Comparison of ENCODE assay signal across 24 cellular contexts in the genomic region with DNA sequence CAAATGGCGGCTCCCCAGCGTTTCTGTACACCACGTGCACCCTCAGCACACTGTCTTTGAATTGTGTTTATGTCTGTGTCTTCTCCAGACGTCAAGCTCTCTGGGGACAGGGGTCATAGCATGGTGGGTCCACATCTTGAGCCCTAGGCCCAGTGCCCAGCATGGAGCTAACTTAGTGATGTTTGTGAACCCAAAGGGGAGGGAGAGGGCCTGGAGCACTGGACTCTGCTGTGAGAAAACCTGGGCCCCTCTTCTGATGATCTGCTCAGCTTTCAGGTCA. TPM values are rescaled to one million over a fixed set of nuclear protein-coding genes. Genes with fewer than 3 reads are reported as not detected.
A peak's percentile ranks its signal among the peaks of the same experiment; 100 is the strongest.
DNase-seq lines count a peak whose midpoint lies in the region; ATAC-seq, FAIRE-seq and TF ChIP-seq lines count a peak whose summit lies in the region.
"Had no signal": no experiment of that assay in that cellular context is flagged by ENCODE, and none has a peak within 500 bp of the region (broad histone marks: within the 10 kb centered on the region; RNA-seq: fewer than 3 reads in every experiment).

No MANE protein-coding gene starts in this region.

- TF ChIP-seq POLR2A in heart left ventricle (IDR thresholded peaks at IDR 0.05): no peak
- no peak for TF ChIP-seq POLR2A in H1 (IDR thresholded peaks at IDR 0.05; ENCODE audit: control extremely low read depth in 1 of 2, low read depth in 2 of 2, low read length in 2 of 2)
- no peak for TF ChIP-seq POLR2A in sigmoid colon (IDR thresholded peaks at IDR 0.05)

- H3K4me3 ChIP-seq in heart left ventricle: no peak overlapping the region
- H3K4me3 ChIP-seq in H1 (ENCODE audit: extremely low read depth in 1 of 4, insufficient read depth in 2 of 4, low read depth in 3 of 4, low read length in 4 of 4): no peak overlapping the region
- H3K4me3 ChIP-seq in sigmoid colon: no peak overlapping the region
- H3K4me3 ChIP-seq: GM12878, GM23248 had no signal

- no peak for TF ChIP-seq EP300 in H1 (IDR thresholded peaks at IDR 0.05; ENCODE audit: borderline replicate concordance in 1 of 2, low read depth in 2 of 2, low read length in 2 of 2)
- no peak for TF ChIP-seq EP300 in sigmoid colon (IDR thresholded peaks at IDR 0.05)

- H3K79me1 ChIP-seq in H1 (ENCODE audit: low read depth, low read length): no peaks in the 10 kb centered on the region

- no peak overlapping the region for H4K8ac ChIP-seq in H1 (ENCODE audit: extremely low read depth, insufficient read depth, low read length)

- no peak overlapping the region for H2BK5ac ChIP-seq in H1 (ENCODE audit: low read depth, low read length)

- H3K27me3 Mint-ChIP-seq in activated B cell treated with CpG ODN at 0.5 μM for 24 hours: peaks cover 18% of the 10 kb centered on the region

- H3K36me3 Mint-ChIP-seq in activated B cell treated with CpG ODN at 0.5 μM for 24 hours (ENCODE audit: low read depth): no peaks in the 10 kb centered on the region
- H3K36me3 Mint-ChIP-seq: CD8-positive, alpha-beta T cell had no signal

- no peaks in the 10 kb centered on the region for H3K79me2 ChIP-seq in H1 (ENCODE audit: control insufficient read depth in 1 of 2, insufficient read depth in 2 of 2, low read length in 2 of 2)

- H3K23me2 ChIP-seq in H1 (ENCODE audit: low read depth, low read length): peaks cover 2% of the 10 kb centered on the region; the same call in 1 of the 2 replicates

- no peak overlapping the region for H3K4me2 ChIP-seq in H1 (ENCODE audit: insufficient read depth in 1 of 2, low read depth in 2 of 2, low read length in 2 of 2)

- H2BK15ac ChIP-seq in H1 (ENCODE audit: low read length): no peak overlapping the region

- no peaks in the 10 kb centered on the region for H3K36me3 ChIP-seq in heart left ventricle
- no peaks in the 10 kb centered on the region for H3K36me3 ChIP-seq in H1 (ENCODE audit: control insufficient read depth in 2 of 4, insufficient read depth in 4 of 4, low read length in 3 of 4)
- no peaks in the 10 kb centered on the region for H3K36me3 ChIP-seq in sigmoid colon

- H3K23ac ChIP-seq in H1 (ENCODE audit: insufficient read length): no peak overlapping the region

- H3K9me3 ChIP-seq in heart left ventricle (peaks cover 0 to 22% (median 8%) of the 10 kb centered on the region in 12 donors), H1 (ENCODE audit: insufficient read depth in 2 of 2, low read depth in 1 of 2, low read length in 1 of 2) (no peaks in the 10 kb centered on the region), sigmoid colon (peaks cover 0 to 2% (median 0%) of the 10 kb centered on the region in 4 donors)

- TF ChIP-seq CTCF in heart left ventricle (IDR thresholded peaks at IDR 0.05) (no peak), activated B cell treated with CpG ODN at 0.5 μM for 24 hours (IDR thresholded peaks at IDR 0.05) (no peak), H1 (IDR thresholded peaks at IDR 0.05; ENCODE audit: control extremely low read depth in 1 of 3, insufficient read depth in 1 of 3, low read depth in 1 of 3, low read length in 3 of 3) (no peak), sigmoid colon (IDR thresholded peaks at IDR 0.05) (no peak)

- H4K5ac ChIP-seq in H1 (ENCODE audit: insufficient read length, low read depth, low read length): no peak overlapping the region

- intact Hi-C loops in cardiac septum (cut with DNase I): loop anchor here (2.0 kb wide), 1 partner anchor 104 kb away; no protein-coding TSS in a partner anchor
- intact Hi-C loops in heart left ventricle (cut with DNase I): loop anchor here in 2 of 10 donors (10.0 kb wide), 2 partner anchors 120 to 180 kb away; no protein-coding TSS in a partner anchor
- intact Hi-C loops in activated B cell treated with CpG ODN at 0.5 μM for 24 hours (cut with micrococcal nuclease): no loop called here
- intact Hi-C loops in sigmoid colon (cut with DNase I): loop anchor here (10.0 kb wide), 1 partner anchor 200 kb away; no protein-coding TSS in a partner anchor

- no peak overlapping the region for H3K14ac ChIP-seq in H1 (ENCODE audit: insufficient read length)

- H3K4me3 Mint-ChIP-seq in activated B cell treated with CpG ODN at 0.5 μM for 24 hours: no peak overlapping the region
- H3K4me3 Mint-ChIP-seq: CD8-positive, alpha-beta T cell; H9 had no signal

- WGBS in heart left ventricle, 4 donors: 75 to 88% (median 80%) methylated on average over 3 to 4 of the region's 4 CpGs
- 90% methylated on average over 4 of the region's 4 CpGs; no CpG with 5 or more reads in 1 of the 2 experiments for WGBS in H1 (ENCODE audit: extremely low coverage in 1 of 2, insufficient coverage in 1 of 2, insufficient read length in 1 of 2, insufficient replicate concordance in 2 of 2, low coverage in 1 of 2, low lambda C conversion rate in 2 of 2, missing lambda C conversion rate in 1 of 2), 2 experiments
- WGBS in sigmoid colon, 2 donors: 82 to 88% methylated on average over 4 of the region's 4 CpGs

- POLR2A ChIA-PET in activated B cell treated with CpG ODN at 0.5 μM for 24 hours (lab: Charles Lee): no interaction called here
- POLR2A ChIA-PET in H1 (lab: Charles Lee; ENCODE audit: partially characterized antibody): interaction anchor here (0.9 to 1.4 kb wide), 2 partner anchors 16 to 18 kb away, joined by 3 read pairs; no protein-coding TSS in a partner anchor

- TF ChIP-seq RAD21 in H1 (IDR thresholded peaks at IDR 0.05 in 1 of 2, conservative IDR thresholded peaks at IDR 0.05 in 1 of 2; ENCODE audit: low read depth in 2 of 2, low read length in 2 of 2): no peak

- H4K91ac ChIP-seq in H1 (replicated peaks; ENCODE audit: insufficient read length, low read length): peak overlapping the region; percentile 25

- DNase-seq in cardiac septum (ENCODE audit: low spot score) (peak; percentile 62), heart left ventricle (no peak), activated B cell treated with CpG ODN at 0.5 μM for 24 hours (peak; percentile 4), H1 (ENCODE audit: low read depth in 1 of 2, low spot score in 2 of 2) (no peak), sigmoid colon (peak; percentile 50)
- DNase-seq in stimulated activated CD4-positive, alpha-beta T cell treated with anti-CD3 and anti-CD28 coated beads, Interleukin-2, amount 100 ng/mL, for 48 hours: no peak
- DNase-seq: CD4-positive, CD25-positive, alpha-beta regulatory T cell; CD8-positive, alpha-beta T cell; DMS 273 treated with DMSO at 0.1 percent for 48 hours; DMS79; EL; GDM1; GM23248; H9 had no signal

- no peak overlapping the region for H2AK5ac ChIP-seq in H1 (ENCODE audit: low read depth, low read length)

- no peaks in the 10 kb centered on the region for H3K4me1 Mint-ChIP-seq in activated B cell treated with CpG ODN at 0.5 μM for 24 hours

- no peak overlapping the region; the same call in 1 of the 2 replicates for H2BK12ac ChIP-seq in H1 (ENCODE audit: low read depth, low read length)

- no peaks in the 10 kb centered on the region for H4K20me1 ChIP-seq in H1 (replicated peaks in 1 of 2; ENCODE audit: control insufficient read depth in 1 of 2, insufficient read depth in 2 of 2, low read length in 2 of 2)

- no peak for FAIRE-seq in H1 (lab: Jason Lieb, UNC)
- FAIRE-seq: GM12878, GM19239 had no signal

- no peak overlapping the region for H3K18ac ChIP-seq in H1 (ENCODE audit: extremely low read depth, low read length)

- H3K27me3 ChIP-seq in heart left ventricle: peaks cover 0 to 38% (median 12%) of the 10 kb centered on the region in 9 donors
- no peaks in the 10 kb centered on the region for H3K27me3 ChIP-seq in H1 (replicated peaks in 1 of 4; ENCODE audit: control insufficient read depth in 3 of 4, extremely low read depth in 1 of 4, insufficient read depth in 3 of 4, low read length in 3 of 4)
- H3K27me3 ChIP-seq in sigmoid colon: peaks cover 5 to 47% (median 26%) of the 10 kb centered on the region in 3 donors

- peaks cover 13% of the 10 kb centered on the region for H3K9me3 Mint-ChIP-seq in activated B cell treated with CpG ODN at 0.5 μM for 24 hours

- CTCF ChIA-PET in activated B cell treated with CpG ODN at 0.5 μM for 24 hours (lab: Charles Lee) (no interaction called here), H1 (lab: Charles Lee; ENCODE audit: partially characterized antibody) (interaction anchor here (0.5 to 5.7 kb wide), 12 partner anchors 10 to 177 kb away, joined by 3 to 99 read pairs (median 6); no protein-coding TSS in a partner anchor)

- no peak overlapping the region for H3K27ac Mint-ChIP-seq in activated B cell treated with CpG ODN at 0.5 μM for 24 hours
- H3K27ac Mint-ChIP-seq: CD4-positive, CD25-positive, alpha-beta regulatory T cell; CD8-positive, alpha-beta T cell; H9 had no signal

- H3K4me1 ChIP-seq in heart left ventricle (peaks cover 0 to 9% (median 0%) of the 10 kb centered on the region in 12 donors), H1 (replicated peaks in 1 of 4; ENCODE audit: control insufficient read depth in 3 of 4, insufficient read depth in 4 of 4, low read length in 3 of 4) (peaks cover 0 to 4% (median under 1%) of the 10 kb centered on the region in 4 experiments; a peak in 2 of 7 replicates), sigmoid colon (peaks cover 0 to 6% (median 0%) of the 10 kb centered on the region in 4 donors)
- H3K4me1 ChIP-seq: Caco-2 had no signal

- no peak overlapping the region for H3K56ac ChIP-seq in H1 (replicated peaks; ENCODE audit: insufficient read length, low read depth, low read length)

- ATAC-seq in heart left ventricle (no peak), activated B cell treated with CpG ODN at 0.5 μM for 24 hours (ENCODE audit: low read depth) (no peak), HG02885 (IDR thresholded peaks at IDR 0.05; ENCODE audit: poor library complexity, unreplicated experiment) (no peak)
- ATAC-seq: CD8-positive, alpha-beta T cell; GM12878; HCT116 had no signal

- H2BK20ac ChIP-seq in H1 (ENCODE audit: low read length): no peak overlapping the region

- no peak overlapping the region for H2BK120ac ChIP-seq in H1 (replicated peaks; ENCODE audit: low read depth, low read length)

- no peak overlapping the region for H3K4ac ChIP-seq in H1 (replicated peaks; ENCODE audit: insufficient read length, low read depth, low read length)

- no peak overlapping the region for H3K9ac ChIP-seq in H1 (replicated peaks in 1 of 4; ENCODE audit: extremely low read depth in 1 of 4, low read depth in 3 of 4, low read length in 3 of 4)
- H3K9ac ChIP-seq: GM23248 had no signal

- H2AFZ ChIP-seq in H1 (ENCODE audit: low read length): no peak overlapping the region
- H2AFZ ChIP-seq: GM23248 had no signal

- H3K27ac ChIP-seq in heart left ventricle (no peak overlapping the region), H1 (ENCODE audit: low read depth, low read length) (no peak overlapping the region), sigmoid colon (no peak overlapping the region)
- H3K27ac ChIP-seq: C4-2B, GM23248 had no signal

RNA-seq across cellular contexts. Expression of gene MRGPRG, which starts 4.3 kb away (rescaled TPM):
- total RNA-seq in cardiac septum (not detected), heart left ventricle (not detected), activated B cell treated with CpG ODN at 0.5 μM for 24 hours (not detected in 2 replicates), sigmoid colon (not detected)
- polyA plus RNA-seq in heart left ventricle (not detected), H1 (2011; rRNA removed) (not detected in 2 replicates), sigmoid colon (not detected)
- not detected in 2 replicates for total RNA-seq in H1 (2021; fragmentation: NEBNext Ultra II Directional; extraction: Animal tissue kit (Norgen Biotek cat#: 25700))
- not detected for polyA plus RNA-seq in H1 (2011; cell fraction: cytosol; rRNA removed)
- polyA plus RNA-seq in H1 (2011; cell fraction: nucleus; rRNA removed): not detected
- not detected in 4 replicates for polyA plus RNA-seq in H1 (2012, experiment 1 of 2)
- polyA plus RNA-seq in H1 (2012, experiment 2 of 2): not detected
- polyA plus RNA-seq in H1 (2013, experiment 1 of 2): not detected
- not detected for polyA plus RNA-seq in H1 (2013, experiment 2 of 2)
- polyA minus RNA-seq in H1 (2011; rRNA and poly(A)+ RNA removed): not detected in 2 replicates
- polyA minus RNA-seq in H1 (2011; cell fraction: cytosol; rRNA and poly(A)+ RNA removed): not detected
- not detected for polyA minus RNA-seq in H1 (2011; cell fraction: nucleus; rRNA and poly(A)+ RNA removed)
- total RNA-seq: A172; A673; Caco-2; CD4-positive, CD25-positive, alpha-beta regulatory T cell; CD8-positive, alpha-beta T cell; GM12878; GM23248; H4; H9 had no signal
- polyA plus RNA-seq: BJ; CD4-positive, CD25-positive, alpha-beta regulatory T cell; GM12878; GM23248 had no signal

RNA-seq across cellular contexts. Expression of gene MRGPRE, which starts 17.9 kb away (rescaled TPM):
- total RNA-seq in cardiac septum (0.38 TPM), heart left ventricle (1 to 10 TPM in 1 of 9 donors, under 1 TPM in 5, not detected in 3; 0.30 to 2.3 (median 0.69) TPM), activated B cell treated with CpG ODN at 0.5 μM for 24 hours (not detected in 2 replicates), sigmoid colon (1 to 10 TPM in 2 of 4 donors, under 1 TPM in 1, not detected in 1; 0.33 to 1.4 (median 1.1) TPM)
- polyA plus RNA-seq in heart left ventricle (under 1 TPM in 1 of 2 donors, not detected in 1; 0.53 TPM), H1 (2011; rRNA removed) (not detected in 2 replicates), sigmoid colon (under 1 TPM in 1 of 3 donors, not detected in 2; 0.10 TPM)
- total RNA-seq in H1 (2021; fragmentation: NEBNext Ultra II Directional; extraction: Animal tissue kit (Norgen Biotek cat#: 25700)): not detected in 2 replicates
- polyA plus RNA-seq in H1 (2011; cell fraction: cytosol; rRNA removed): not detected
- polyA plus RNA-seq in H1 (2011; cell fraction: nucleus; rRNA removed): not detected
- not detected in 4 replicates for polyA plus RNA-seq in H1 (2012, experiment 1 of 2)
- not detected for polyA plus RNA-seq in H1 (2012, experiment 2 of 2)
- 0.04 TPM for polyA plus RNA-seq in H1 (2013, experiment 1 of 2)
- polyA plus RNA-seq in H1 (2013, experiment 2 of 2): not detected
- not detected in 2 replicates for polyA minus RNA-seq in H1 (2011; rRNA and poly(A)+ RNA removed)
- polyA minus RNA-seq in H1 (2011; cell fraction: cytosol; rRNA and poly(A)+ RNA removed): not detected
- not detected for polyA minus RNA-seq in H1 (2011; cell fraction: nucleus; rRNA and poly(A)+ RNA removed)
- total RNA-seq: A172; A673; Caco-2; CD4-positive, CD25-positive, alpha-beta regulatory T cell; CD8-positive, alpha-beta T cell; GM23248; H4; H9 had no signal
- polyA plus RNA-seq: BJ; CD4-positive, CD25-positive, alpha-beta regulatory T cell; GM12878; GM23248 had no signal

RNA-seq across cellular contexts. Expression of gene OSBPL5, which starts 49.2 kb away (rescaled TPM):
- total RNA-seq in cardiac septum (16.6 TPM), heart left ventricle (10 to 100 TPM; 10.1 to 27.7 (median 17.0) TPM), activated B cell treated with CpG ODN at 0.5 μM for 24 hours (not detected in 2 replicates), sigmoid colon (10 to 100 TPM; 28.1 to 69.2 (median 46.2) TPM)
- polyA plus RNA-seq in heart left ventricle (10 to 100 TPM; 11.1 to 11.2 TPM), H1 (2011; rRNA removed) (3.4 and 6.0 TPM in 2 replicates), sigmoid colon (10 to 100 TPM; 16.6 to 29.8 (median 18.6) TPM)
- 7.9 and 9.9 TPM in 2 replicates for total RNA-seq in H1 (2021; fragmentation: NEBNext Ultra II Directional; extraction: Animal tissue kit (Norgen Biotek cat#: 25700))
- polyA plus RNA-seq in H1 (2011; cell fraction: cytosol; rRNA removed): 5.8 TPM
- 19.5 TPM for polyA plus RNA-seq in H1 (2011; cell fraction: nucleus; rRNA removed)
- 3.8 to 7.3 TPM (median 6.6 TPM) in 4 replicates for polyA plus RNA-seq in H1 (2012, experiment 1 of 2)
- polyA plus RNA-seq in H1 (2012, experiment 2 of 2): 4.9 TPM
- polyA plus RNA-seq in H1 (2013, experiment 1 of 2): 3.3 TPM
- polyA plus RNA-seq in H1 (2013, experiment 2 of 2): 2.9 TPM
- 4.3 and 5.5 TPM in 2 replicates for polyA minus RNA-seq in H1 (2011; rRNA and poly(A)+ RNA removed)
- polyA minus RNA-seq in H1 (2011; cell fraction: cytosol; rRNA and poly(A)+ RNA removed): 9.7 TPM
- polyA minus RNA-seq in H1 (2011; cell fraction: nucleus; rRNA and poly(A)+ RNA removed): 13.0 TPM
- total RNA-seq: GM12878 had no signal
- polyA plus RNA-seq: GM12878 had no signal

Comparison
In these comparisons a context has a peak if more than half of its experiments do, and no peak if none do; other contexts are left out.
1. DNase-seq: peak in cardiac septum (single experiment), activated B cell treated with CpG ODN at 0.5 μM for 24 hours (single experiment) and sigmoid colon (single experiment); none in heart left ventricle (0 of 5), H1 (0 of 2) and stimulated activated CD4-positive, alpha-beta T cell treated with anti-CD3 and anti-CD28 coated beads, Interleukin-2, amount 100 ng/mL, for 48 hours (0 of 2).